ENCODE assay signal across 1 cellular context in the genomic region with DNA sequence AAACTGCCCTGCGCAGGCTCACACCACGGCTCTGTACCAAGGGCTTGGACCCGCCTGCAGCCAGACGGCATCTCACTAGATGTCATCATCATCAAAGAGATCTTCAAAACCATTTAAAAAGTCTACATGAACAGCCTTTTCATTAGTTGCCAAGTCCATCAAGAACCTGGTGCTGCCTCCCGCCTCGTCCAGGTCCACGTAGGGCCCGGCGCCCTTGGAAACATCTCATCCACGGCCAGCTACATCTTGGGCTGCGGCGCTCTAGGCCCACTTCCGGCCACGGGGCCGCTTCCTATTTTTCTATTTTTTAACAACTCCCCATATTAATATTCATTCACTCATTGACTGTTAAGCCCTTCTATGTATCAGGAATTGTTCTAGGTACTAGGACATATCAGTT.
TF ChIP-seq lines count a peak whose summit lies in the region.

No MANE protein-coding gene starts in this region.

TF ChIP-seq in H1, 55 proteins besides CTCF, POLR2A, EP300 and RAD21:
- no peak for TF ChIP-seq KDM5A (IDR thresholded peaks at IDR 0.05; ENCODE audit: low read length)
- TF ChIP-seq FOSL1 (IDR thresholded peaks at IDR 0.05; ENCODE audit: insufficient read depth, low read depth, low read length) = no peak
- TF ChIP-seq SAP30 (IDR thresholded peaks at IDR 0.05; ENCODE audit: insufficient read depth, insufficient replicate concordance, low read length) = no peak
- no peak for TF ChIP-seq BACH1 (IDR thresholded peaks at IDR 0.05; ENCODE audit: low read length)
